In the genomic region with DNA sequence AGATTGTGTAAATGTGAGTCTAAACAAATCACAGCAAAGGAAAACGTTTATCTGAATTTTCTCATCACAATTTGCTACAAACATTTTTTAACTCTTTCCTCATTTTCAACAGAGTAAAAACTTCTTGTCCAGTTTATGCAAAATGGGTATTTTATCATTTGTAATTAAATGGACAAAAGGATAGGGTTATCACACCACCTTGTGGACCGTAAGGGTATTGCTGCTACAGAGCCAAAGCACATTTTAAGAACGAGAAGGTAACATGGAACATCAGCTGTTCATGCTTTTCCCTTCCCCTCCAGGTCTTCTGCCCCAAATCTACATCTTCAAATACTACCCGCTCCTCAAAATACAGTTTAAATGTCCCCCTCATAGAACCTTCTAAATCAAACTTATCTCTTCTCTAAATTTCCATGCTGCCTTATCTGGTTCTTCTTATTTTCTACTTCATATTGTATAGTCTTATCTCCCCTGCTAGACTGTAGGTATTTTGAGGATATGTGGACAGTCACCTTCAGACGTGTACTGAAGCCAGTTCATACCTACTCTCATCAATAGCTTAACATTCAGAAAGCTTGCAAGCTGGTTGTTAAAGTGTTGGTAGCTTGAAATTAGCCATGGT, we compare ENCODE assay signal across 8 cellular contexts. TPM values are rescaled to one million over a fixed set of nuclear protein-coding genes. Genes with fewer than 3 reads are reported as not detected.
DNase-seq lines count a peak whose midpoint lies in the region; ATAC-seq and TF ChIP-seq lines count a peak whose summit lies in the region.

No MANE protein-coding gene starts in this region.

- TF ChIP-seq EP300 in tibial nerve (IDR thresholded peaks at IDR 0.05): no peak

- TF ChIP-seq CTCF in body of pancreas (IDR thresholded peaks at IDR 0.05) (peak; percentile 77 to 96 (median 87)), tibial nerve (IDR thresholded peaks at IDR 0.05) (peak; percentile 75 to 93 (median 87)), lower leg skin (IDR thresholded peaks at IDR 0.05) (peak in 1 of 3 donors; percentile 41)

- H3K9me3 ChIP-seq in NT2/D1 (ENCODE audit: insufficient read depth, low read length): no peaks in the 10 kb centered on the region
- no peaks in the 10 kb centered on the region for H3K9me3 ChIP-seq in body of pancreas
- no peaks in the 10 kb centered on the region for H3K9me3 ChIP-seq in tibial nerve

- no peak overlapping the region for H3K9ac ChIP-seq in NT2/D1 (ENCODE audit: insufficient read length, low read depth)

- H3K27ac ChIP-seq in body of pancreas (no peak overlapping the region), tibial nerve (no peak overlapping the region)

- no peak overlapping the region for H3K4me3 ChIP-seq in NT2/D1 (ENCODE audit: insufficient read length, low read depth)
- H3K4me3 ChIP-seq in body of pancreas: no peak overlapping the region
- H3K4me3 ChIP-seq in tibial nerve: no peak overlapping the region
- H3K4me3 ChIP-seq in lower leg skin (ENCODE audit: low read depth, poor library complexity, severe bottlenecking): no peak overlapping the region

- TF ChIP-seq POLR2A in body of pancreas (IDR thresholded peaks at IDR 0.05) (no peak), tibial nerve (IDR thresholded peaks at IDR 0.05) (no peak), lower leg skin (IDR thresholded peaks at IDR 0.05) (no peak)

- ATAC-seq in GM18519 (IDR thresholded peaks at IDR 0.05; ENCODE audit: low FRiP score, unreplicated experiment) (peak; percentile 70), HG03066 (IDR thresholded peaks at IDR 0.05; ENCODE audit: low read depth, unreplicated experiment) (peak; percentile 89), body of pancreas (peak; percentile 62)

- H3K4me1 ChIP-seq in NT2/D1 (ENCODE audit: insufficient read depth, insufficient read length): no peaks in the 10 kb centered on the region
- H3K4me1 ChIP-seq in body of pancreas: no peaks in the 10 kb centered on the region
- H3K4me1 ChIP-seq in tibial nerve: no peaks in the 10 kb centered on the region

- H3K36me3 ChIP-seq in NT2/D1 (ENCODE audit: insufficient read depth, insufficient read length, low read length) (no peaks in the 10 kb centered on the region), body of pancreas (replicated peaks in 1 of 2; ENCODE audit: insufficient read depth in 1 of 2, low read depth in 2 of 2) (no peaks in the 10 kb centered on the region), tibial nerve (no peaks in the 10 kb centered on the region)

- no peaks in the 10 kb centered on the region for H3K27me3 ChIP-seq in NT2/D1 (ENCODE audit: insufficient read depth, insufficient read length)
- H3K27me3 ChIP-seq in body of pancreas: no peaks in the 10 kb centered on the region
- H3K27me3 ChIP-seq in tibial nerve: no peaks in the 10 kb centered on the region

- 4 to 6% methylated on average over 5 of the region's 5 CpGs for WGBS in body of pancreas, 2 donors
- WGBS in tibial nerve, 2 donors: 8 to 13% methylated on average over 5 of the region's 5 CpGs
- 8 to 11% methylated on average over 5 of the region's 5 CpGs for WGBS in lower leg skin, 2 donors

- intact Hi-C loops in body of pancreas (cut with DNase I): no loop called here
- intact Hi-C loops in lower leg skin (cut with DNase I; ENCODE audit: low total_unique reads): no loop called here

- DNase-seq in COLO829 (ENCODE audit: low spot score): peak; percentile 16
- peak; percentile 36 for DNase-seq in NT2/D1 (ENCODE audit: low read depth, low spot score)
- peak; percentile 41 to 59 (median 48) for DNase-seq in body of pancreas
- peak; percentile 50 for DNase-seq in kidney tubule cell (ENCODE audit: low spot score)
- DNase-seq in tibial nerve (ENCODE audit: low spot score in 2 of 2): peak; percentile 18 to 69
- no peak for DNase-seq in lower leg skin (ENCODE audit: low spot score in 2 of 2)

RNA-seq across cellular contexts. Expression of gene SETMAR, which starts 12.8 kb away (rescaled TPM):
- total RNA-seq in body of pancreas (10 to 100 TPM; 14.5 to 27.0 TPM), tibial nerve (10 to 100 TPM; 14.6 to 35.4 (median 22.2) TPM), lower leg skin (10 to 100 TPM; 19.9 to 29.8 (median 27.6) TPM)

Comparison
In these comparisons a context has a peak if more than half of its experiments do, and no peak if none do; other contexts are left out.
1. DNase-seq: peak in COLO829 (single experiment), NT2/D1 (single experiment), body of pancreas (4 of 4), kidney tubule cell (single experiment) and tibial nerve (2 of 2); none in lower leg skin (0 of 2).
2. Peak in every context shown above with its lines, with median percentiles within 50 percentile points of each other: ATAC-seq.